8 cellular contexts compared by ENCODE assay signal in the genomic region with DNA sequence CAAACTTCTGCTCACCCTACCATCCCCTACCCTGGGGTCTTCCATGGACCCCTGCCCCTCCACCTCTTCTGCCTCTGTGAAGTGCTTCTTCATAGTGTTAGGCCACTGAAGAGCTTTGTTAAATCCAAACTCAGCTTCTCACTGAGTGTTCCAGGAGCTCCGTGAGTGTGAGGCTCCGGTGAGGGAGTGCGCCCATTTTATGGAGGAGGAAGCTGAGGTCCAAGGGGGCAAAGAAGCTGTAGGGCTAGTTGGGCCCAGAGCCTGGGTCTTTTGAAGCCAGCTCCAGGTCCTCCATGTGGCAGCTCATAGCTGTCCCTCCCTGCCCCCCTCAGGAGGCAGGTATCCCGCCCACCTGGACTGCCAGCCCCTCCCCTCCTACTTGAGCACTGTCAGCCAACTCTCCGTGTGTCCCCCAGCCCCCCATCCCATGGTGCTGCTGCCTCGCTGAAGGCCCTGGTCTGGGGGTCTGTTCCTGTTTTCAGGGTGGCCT. TPM values are rescaled to one million over a fixed set of nuclear protein-coding genes. Genes with fewer than 3 reads are reported as not detected.
DNase-seq lines count a peak whose midpoint lies in the region; FAIRE-seq and TF ChIP-seq lines count a peak whose summit lies in the region.

No MANE protein-coding gene starts in this region.

- peak overlapping the region; percentile 98 for H3K9ac ChIP-seq in SU-DHL-6 (ENCODE audit: low read length)

- H3K9me2 ChIP-seq in SU-DHL-6 (replicated peaks; ENCODE audit: insufficient read depth, low read length): no peaks in the 10 kb centered on the region

- H3K9me3 ChIP-seq in SU-DHL-6 (ENCODE audit: insufficient read depth, low read length) (no peaks in the 10 kb centered on the region), esophagus squamous epithelium (no peaks in the 10 kb centered on the region)

- no peak overlapping the region for H2AFZ ChIP-seq in SU-DHL-6 (ENCODE audit: low read depth, low read length, severe bottlenecking)

- TF ChIP-seq POLR2A in GM12892 (IDR thresholded peaks at IDR 0.05; ENCODE audit: low read depth, low read length): no peak
- no peak for TF ChIP-seq POLR2A in esophagus squamous epithelium (IDR thresholded peaks at IDR 0.05)

- H4K20me1 ChIP-seq in SU-DHL-6 (ENCODE audit: low read depth, low read length): no peaks in the 10 kb centered on the region

- peaks cover 69% of the 10 kb centered on the region for H3K79me2 ChIP-seq in SU-DHL-6 (ENCODE audit: insufficient read depth, low read length)

- H3K4me3 ChIP-seq in SU-DHL-6 (ENCODE audit: insufficient read depth, low read length, poor library complexity, severe bottlenecking) (peak overlapping the region; percentile 48), esophagus squamous epithelium (peak overlapping the region in 2 of 4 donors; percentile 59 to 70)

- intact Hi-C loops in esophagus squamous epithelium (cut with DNase I): no loop called here

- peak overlapping the region; percentile 99 for H3K27ac ChIP-seq in SU-DHL-6 (ENCODE audit: low read depth, low read length)
- H3K27ac ChIP-seq in esophagus squamous epithelium: peak overlapping the region; percentile 66 to 95 (median 84)

- FAIRE-seq in GM12892 (lab: Jason Lieb, UNC): no peak

- peak overlapping the region; percentile 92 for H3K4me2 ChIP-seq in SU-DHL-6 (ENCODE audit: low read depth, low read length, poor library complexity, severe bottlenecking)

- peaks cover 39 to 91% (median 45%) of the 10 kb centered on the region in 3 donors for H3K4me1 ChIP-seq in esophagus squamous epithelium

- DNase-seq in GM12892 (ENCODE audit: insufficient read length) (peak; percentile 31), esophagus squamous epithelium (lab: John Stamatoyannopoulos, UW) (no peak), SIG-M5 (lab: John Stamatoyannopoulos, UW) (no peak), NCI-H748 (lab: John Stamatoyannopoulos, UW; ENCODE audit: unreplicated experiment) (no peak), NOMO-1 (lab: John Stamatoyannopoulos, UW; ENCODE audit: unreplicated experiment in 2 of 2) (no peak), amygdala (lab: John Stamatoyannopoulos, UW) (no peak)
- DNase-seq in stimulated activated CD4-positive, alpha-beta T cell treated with anti-CD3 and anti-CD28 coated beads, Interleukin-4, amount 100 ng/mL, for 24 hours: peak; percentile 30

- no peak for TF ChIP-seq CTCF in SU-DHL-6 (IDR thresholded peaks at IDR 0.05; ENCODE audit: insufficient read depth, low read length, poor library complexity, severe bottlenecking)
- TF ChIP-seq CTCF in esophagus squamous epithelium (IDR thresholded peaks at IDR 0.05): no peak

- peaks cover 70% of the 10 kb centered on the region for H3F3A ChIP-seq in SU-DHL-6 (ENCODE audit: insufficient read depth)

- H3K36me3 ChIP-seq in SU-DHL-6 (ENCODE audit: low read length) (no peaks in the 10 kb centered on the region), esophagus squamous epithelium (no peaks in the 10 kb centered on the region)

- WGBS in esophagus squamous epithelium, 2 donors: 83 to 90% methylated on average over 1 to 3 of the region's 6 CpGs

- H3K27me3 ChIP-seq in SU-DHL-6 (ENCODE audit: low read length): no peaks in the 10 kb centered on the region
- peaks cover 0 to 12% (median 0%) of the 10 kb centered on the region in 4 donors for H3K27me3 ChIP-seq in esophagus squamous epithelium

RNA-seq across cellular contexts. Expression of gene FMNL1, which starts 6.0 kb away (rescaled TPM):
- polyA plus RNA-seq in GM12892 (2012; ENCODE audit: missing spikeins): 54.8 TPM
- 10 to 100 TPM in 2 of 4 donors, 1 to 10 TPM in 2; 3.5 to 16.8 (median 6.9) TPM for total RNA-seq in esophagus squamous epithelium

RNA-seq across cellular contexts. Expression of gene SPATA32, which starts 34.2 kb away (rescaled TPM):
- 0.74 TPM for polyA plus RNA-seq in GM12892 (2012; ENCODE audit: missing spikeins)
- not detected for total RNA-seq in esophagus squamous epithelium

Comparison
In these comparisons a context has a peak if more than half of its experiments do, and no peak if none do; other contexts are left out.
1. DNase-seq: peak in GM12892 (single experiment) and stimulated activated CD4-positive, alpha-beta T cell treated with anti-CD3 and anti-CD28 coated beads, Interleukin-4, amount 100 ng/mL, for 24 hours (single experiment); none in esophagus squamous epithelium (single experiment), SIG-M5 (single experiment), NCI-H748 (single experiment), NOMO-1 (0 of 2) and amygdala (0 of 56).